Comparison of ENCODE assay signal across 9 cellular contexts in genomic region chr12:53159195-53159834, GRCh38. TPM values are rescaled to one million over a fixed set of nuclear protein-coding genes. Genes with fewer than 3 reads are reported as not detected.
A peak's percentile ranks its signal among the peaks of the same experiment; 100 is the strongest.
DNase-seq lines count a peak whose midpoint lies in the region; ATAC-seq and TF ChIP-seq lines count a peak whose summit lies in the region.
"Had no signal": no experiment of that assay in that cellular context is flagged by ENCODE, and none has a peak within 500 bp of the region (broad histone marks: within the 10 kb centered on the region; RNA-seq: fewer than 3 reads in every experiment).

No MANE protein-coding gene starts in this region.

- H3K9me3 ChIP-seq in H9 (ENCODE audit: control insufficient read depth, low read depth, low read length): no peaks in the 10 kb centered on the region

- no peak overlapping the region for H3K27ac ChIP-seq in H9 (ENCODE audit: insufficient read length, low read depth, low read length)

- TF ChIP-seq CTCF in H9 (conservative IDR thresholded peaks at IDR 0.05): peak; percentile 97

- no peaks in the 10 kb centered on the region for H3K23me2 ChIP-seq in H9 (ENCODE audit: insufficient read length, low read depth, low read length, poor library complexity, severe bottlenecking)

- WGBS in H9 (ENCODE audit: extremely low coverage, insufficient read length, low lambda C conversion rate): no CpG with 5 or more reads among the region's 14 CpGs

- H3K14ac ChIP-seq in H9 (ENCODE audit: insufficient read depth, low read length): no peak overlapping the region

- H2BK5ac ChIP-seq in H9 (ENCODE audit: insufficient read length, low read length): no peak overlapping the region

- H3K27me3 Mint-ChIP-seq in H9 (ENCODE audit: low read depth): peaks cover 65% of the 10 kb centered on the region
- H3K27me3 Mint-ChIP-seq in activated naive CD4-positive, alpha-beta T cell treated with anti-CD3 and anti-CD28 coated beads, Interleukin-2, amount 10 ng/mL, durations not matched to agents 7 days and 5 days: no peaks in the 10 kb centered on the region

- H3K79me1 ChIP-seq in H9 (ENCODE audit: insufficient read depth, low read depth, low read length, poor library complexity, severe bottlenecking): no peaks in the 10 kb centered on the region

- H4K91ac ChIP-seq in H9 (ENCODE audit: insufficient read length, low read depth, low read length): no peak overlapping the region

- no peaks in the 10 kb centered on the region for H3K79me2 ChIP-seq in H9 (ENCODE audit: insufficient read depth, low read length)

- H3K36me3 Mint-ChIP-seq in H9 (ENCODE audit: insufficient read depth in 1 of 3, low read depth in 3 of 3): no peaks in the 10 kb centered on the region
- no peaks in the 10 kb centered on the region for H3K36me3 Mint-ChIP-seq in activated naive CD4-positive, alpha-beta T cell treated with anti-CD3 and anti-CD28 coated beads, Interleukin-2, amount 10 ng/mL, durations not matched to agents 7 days and 5 days

- H3K27ac Mint-ChIP-seq in H9: no peak overlapping the region; a peak in 1 of 7 replicates
- H3K27ac Mint-ChIP-seq in activated naive CD4-positive, alpha-beta T cell treated with anti-CD3 and anti-CD28 coated beads, Interleukin-2, amount 10 ng/mL, durations not matched to agents 7 days and 5 days: peak overlapping the region; percentile 15

- H3K4me1 Mint-ChIP-seq in H9: peaks cover 4 to 12% of the 10 kb centered on the region in 2 experiments
- peaks cover 10% of the 10 kb centered on the region for H3K4me1 Mint-ChIP-seq in activated naive CD4-positive, alpha-beta T cell treated with anti-CD3 and anti-CD28 coated beads, Interleukin-2, amount 10 ng/mL, durations not matched to agents 7 days and 5 days

- no peaks in the 10 kb centered on the region for H3K27me3 ChIP-seq in H9 (ENCODE audit: insufficient read depth, low read length)

- peak; percentile 98 for ATAC-seq in SK-N-SH treated with all-trans-retinoic acid at 6 μM for 48 hours
- ATAC-seq in Right ventricle myocardium superior (ENCODE audit: poor library complexity): peak; percentile 87

- no peak overlapping the region for H4K8ac ChIP-seq in H9 (replicated peaks; ENCODE audit: insufficient read length, low read depth, low read length)

- H2BK15ac ChIP-seq in H9 (ENCODE audit: low read depth, low read length): no peak overlapping the region

- H3K4me3 Mint-ChIP-seq in H9: peak overlapping the region in 1 of 2 experiments; percentile 61; a peak in 3 of 5 replicates
- H3K4me3 Mint-ChIP-seq in activated naive CD4-positive, alpha-beta T cell treated with anti-CD3 and anti-CD28 coated beads, Interleukin-2, amount 10 ng/mL, durations not matched to agents 7 days and 5 days: no peak overlapping the region

- no peak overlapping the region for H2BK120ac ChIP-seq in H9 (ENCODE audit: low read depth, low read length, poor library complexity, severe bottlenecking)

- no peak overlapping the region for H2AK5ac ChIP-seq in H9 (ENCODE audit: insufficient read length, low read length)

- H3K56ac ChIP-seq in H9 (ENCODE audit: insufficient read length, low read depth, low read length): no peak overlapping the region

- intact Hi-C loops in Right ventricle myocardium superior (cut with DNase I): loop anchor here (1.0 kb wide), 1 partner anchor 38 kb away; no protein-coding TSS in a partner anchor
- intact Hi-C loops in posterior vena cava (cut with DNase I): no loop called here

- no peak overlapping the region for H4K5ac ChIP-seq in H9 (ENCODE audit: insufficient read length, low read depth, low read length)

- H3K4ac ChIP-seq in H9 (ENCODE audit: low read depth, low read length): no peak overlapping the region

- H2BK12ac ChIP-seq in H9 (ENCODE audit: insufficient read length, low read depth, low read length): no peak overlapping the region

- H3K4me1 ChIP-seq in H9 (ENCODE audit: insufficient read depth, low read length): no peaks in the 10 kb centered on the region

- CTCF ChIA-PET in activated naive CD4-positive, alpha-beta T cell treated with anti-CD3 and anti-CD28 coated beads, Interleukin-2, amount 10 ng/mL, durations not matched to agents 7 days and 5 days (lab: Charles Lee): interaction anchor here (0.7 to 6.3 kb wide), 40 partner anchors 9 to 349 kb away, joined by 3 to 69 read pairs (median 6); partner anchors contain the start of genes AAAS, CSAD, ESPL1 and ITGB7

- H4K20me1 ChIP-seq in H9 (ENCODE audit: control insufficient read depth, insufficient read depth, insufficient read length): no peaks in the 10 kb centered on the region

- DNase-seq in DMS153 treated with DMSO at 0.1 percent for 48 hours (lab: John Stamatoyannopoulos, UW; ENCODE audit: unreplicated experiment): peak; percentile 82
- DNase-seq in H9: peak; percentile 93
- DNase-seq in NCI-H1105 (lab: John Stamatoyannopoulos, UW): peak; percentile 45
- peak; percentile 94 for DNase-seq in activated naive CD4-positive, alpha-beta T cell treated with anti-CD3 and anti-CD28 coated beads, Interleukin-2, amount 10 ng/mL, durations not matched to agents 7 days and 5 days
- DNase-seq in Right ventricle myocardium superior: peak; percentile 91
- DNase-seq in posterior vena cava (ENCODE audit: low spot score): peak; percentile 95
- DNase-seq in ureter (ENCODE audit: low spot score): peak; percentile 91

- H3K4me2 ChIP-seq in H9 (ENCODE audit: insufficient read depth, insufficient read length, low read length): peak overlapping the region; percentile 26

- no peak overlapping the region for H3T11ph ChIP-seq in H9 (ENCODE audit: low read length)

- H2BK20ac ChIP-seq in H9 (ENCODE audit: low read depth, low read length, poor library complexity, severe bottlenecking): no peak overlapping the region

- no peak overlapping the region for H2AFZ ChIP-seq in H9 (ENCODE audit: low read length)

- H3K18ac ChIP-seq in H9 (ENCODE audit: insufficient read length, low read depth, low read length): no peak overlapping the region

- no peak overlapping the region for H3K9ac ChIP-seq in H9 (ENCODE audit: extremely low read depth, insufficient read length, low read length)

- no peaks in the 10 kb centered on the region for H3K9me3 Mint-ChIP-seq in H9
- no peaks in the 10 kb centered on the region for H3K9me3 Mint-ChIP-seq in activated naive CD4-positive, alpha-beta T cell treated with anti-CD3 and anti-CD28 coated beads, Interleukin-2, amount 10 ng/mL, durations not matched to agents 7 days and 5 days

- no peak overlapping the region for H3K23ac ChIP-seq in H9 (ENCODE audit: insufficient read length, low read depth, low read length)

TF ChIP-seq in SK-N-SH treated with all-trans-retinoic acid at 6 μM for 48 hours, 23 proteins besides CTCF, POLR2A, EP300 and RAD21 (continues in another document):
- TF ChIP-seq ESRRG (CRISPR knock-in tag; IDR thresholded peaks at IDR 0.05) (no peak), CREB5 (CRISPR knock-in tag; IDR thresholded peaks at IDR 0.05; ENCODE audit: low read depth) (no peak), PPARA (CRISPR knock-in tag; IDR thresholded peaks at IDR 0.05; ENCODE audit: borderline replicate concordance) (no peak), PATZ1 (CRISPR knock-in tag; IDR thresholded peaks at IDR 0.05; ENCODE audit: borderline replicate concordance) (no peak), ZFP3 (CRISPR knock-in tag; IDR thresholded peaks at IDR 0.05) (no peak), ARNTL (CRISPR knock-in tag; IDR thresholded peaks at IDR 0.05; ENCODE audit: borderline replicate concordance, low read depth) (no peak), OSR1 (CRISPR knock-in tag; IDR thresholded peaks at IDR 0.05) (no peak)

RNA-seq across cellular contexts. Expression of gene ZNF740, which starts 21.2 kb away (rescaled TPM):
- total RNA-seq in H9 (2021): 41.2 and 47.2 TPM in 2 replicates
- total RNA-seq in Right ventricle myocardium superior: 29.4 TPM
- total RNA-seq in posterior vena cava: 10 to 100 TPM; 23.7 to 27.4 TPM
- total RNA-seq in ureter: 56.8 TPM

RNA-seq across cellular contexts. Expression of gene CSAD, which starts 21.4 kb away (rescaled TPM):
- total RNA-seq in H9 (2021): 7.4 and 7.7 TPM in 2 replicates
- total RNA-seq in Right ventricle myocardium superior: 8.2 TPM
- 10 to 100 TPM; 16.4 to 22.3 TPM for total RNA-seq in posterior vena cava
- total RNA-seq in ureter: 65.7 TPM

RNA-seq across cellular contexts. Expression of gene ITGB7, which starts 47.7 kb away (rescaled TPM):
- total RNA-seq in H9 (2021) (0.26 and 0.39 TPM in 2 replicates), Right ventricle myocardium superior (0.97 TPM), posterior vena cava (1 to 10 TPM; 2.1 to 2.9 TPM), ureter (15.8 TPM)
- total RNA-seq: glomerular endothelial cell had no signal

RNA-seq across cellular contexts. Expression of gene SOAT2, which starts 56.0 kb away (rescaled TPM):
- total RNA-seq in H9 (2021) (not detected in 2 replicates), Right ventricle myocardium superior (not detected), posterior vena cava (under 1 TPM; 0.32 to 0.90 TPM), ureter (0.18 TPM)
- total RNA-seq: glomerular endothelial cell had no signal

Comparison
In these comparisons a context has a peak if more than half of its experiments do, and no peak if none do; other contexts are left out.
1. DNase-seq: peak in every context shown above with its lines; median percentile 95 in posterior vena cava; 94 in activated naive CD4-positive, alpha-beta T cell treated with anti-CD3 and anti-CD28 coated beads, Interleukin-2, amount 10 ng/mL, durations not matched to agents 7 days and 5 days; 93 in H9; 91 in Right ventricle myocardium superior; 91 in ureter; 82 in DMS153 treated with DMSO at 0.1 percent for 48 hours; 45 in NCI-H1105.